8 cellular contexts compared by ENCODE assay signal in genomic region chr1:108561731-108562326, GRCh38. TPM values are rescaled to one million over a fixed set of nuclear protein-coding genes. Genes with fewer than 3 reads are reported as not detected.
DNase-seq lines count a peak whose midpoint lies in the region; ATAC-seq and TF ChIP-seq lines count a peak whose summit lies in the region.

No MANE protein-coding gene starts in this region.

- TF ChIP-seq POLR2A in stomach (IDR thresholded peaks at IDR 0.05) = no peak

- ATAC-seq in GM18907 (IDR thresholded peaks at IDR 0.05; ENCODE audit: unreplicated experiment) = peak; percentile 57
- peak; percentile 48 for ATAC-seq in HG03159 (IDR thresholded peaks at IDR 0.05; ENCODE audit: unreplicated experiment)
- ATAC-seq in natural killer cell treated with Interleukin-12 subunit alpha and Interleukin-12 subunit beta and Interleukin-15 and Interleukin-18, amount 100 ng/mL, for 72 hours = peak; percentile 65

- H3K4me1 Mint-ChIP-seq in natural killer cell treated with Interleukin-12 subunit alpha and Interleukin-12 subunit beta and Interleukin-15 and Interleukin-18, amount 100 ng/mL, for 72 hours (ENCODE audit: low read depth in 2 of 2) = peaks cover 29 to 36% of the 10 kb centered on the region in 2 donors

- H3K27ac ChIP-seq in stomach = peak overlapping the region in 1 of 5 donors; percentile 28

- H3K27me3 Mint-ChIP-seq in natural killer cell treated with Interleukin-12 subunit alpha and Interleukin-12 subunit beta and Interleukin-15 and Interleukin-18, amount 100 ng/mL, for 72 hours = no peaks in the 10 kb centered on the region

- H3K4me3 Mint-ChIP-seq in natural killer cell treated with Interleukin-12 subunit alpha and Interleukin-12 subunit beta and Interleukin-15 and Interleukin-18, amount 100 ng/mL, for 72 hours = peak overlapping the region; percentile 96

- peak in 5 of 7 experiments; percentile 22 to 67 (median 54) for TF ChIP-seq CTCF in stomach (IDR thresholded peaks at IDR 0.05)

- WGBS in stomach, 5 donors = 24 to 36% (median 34%) methylated on average over 11 of the region's 11 CpGs

- peaks cover 18 to 39% (median 24%) of the 10 kb centered on the region in 4 donors for H3K4me1 ChIP-seq in stomach

- H3K9me3 ChIP-seq in stomach = no peaks in the 10 kb centered on the region

- no peaks in the 10 kb centered on the region for H3K36me3 ChIP-seq in stomach

- no peaks in the 10 kb centered on the region for H3K27me3 ChIP-seq in stomach

- H3K9me3 Mint-ChIP-seq in natural killer cell treated with Interleukin-12 subunit alpha and Interleukin-12 subunit beta and Interleukin-15 and Interleukin-18, amount 100 ng/mL, for 72 hours = no peaks in the 10 kb centered on the region

- peak overlapping the region in 3 of 4 donors; percentile 61 to 83 (median 73) for H3K4me3 ChIP-seq in stomach

- TF ChIP-seq EP300 in stomach (IDR thresholded peaks at IDR 0.05) = no peak

- H3K36me3 Mint-ChIP-seq in natural killer cell treated with Interleukin-12 subunit alpha and Interleukin-12 subunit beta and Interleukin-15 and Interleukin-18, amount 100 ng/mL, for 72 hours = no peaks in the 10 kb centered on the region

- DNase-seq in Ammon's horn (ENCODE audit: low spot score) (peak; percentile 49), NCI-H526 treated with DMSO at 0.1 percent for 48 hours (lab: John Stamatoyannopoulos, UW) (peak; percentile 69), ecto neural progenitor cell (ENCODE audit: low spot score) (peak; percentile 70), stomach (peak; percentile 74)
- peak; percentile 49 to 65 for DNase-seq in activated CD4-positive, alpha-beta T cell treated with anti-CD3 and anti-CD28 coated beads, Interleukin-2, amount 50 U/mL, for 24 hours (ENCODE audit: low read depth in 1 of 2, low spot score in 1 of 2)
- peak; percentile 85 for DNase-seq in natural killer cell treated with Interleukin-12 subunit alpha and Interleukin-12 subunit beta and Interleukin-15 and Interleukin-18, amount 100 ng/mL, for 72 hours (ENCODE audit: low spot score)

- intact Hi-C loops in stomach (cut with DNase I; ENCODE audit: low total_unique reads) = no loop called here

- peak overlapping the region in 1 of 2 donors; percentile 34 for H3K27ac Mint-ChIP-seq in natural killer cell treated with Interleukin-12 subunit alpha and Interleukin-12 subunit beta and Interleukin-15 and Interleukin-18, amount 100 ng/mL, for 72 hours

RNA-seq across cellular contexts. Expression of gene EEIG2, which starts 1.9 kb away (rescaled TPM):
- total RNA-seq in natural killer cell treated with Interleukin-12 subunit alpha and Interleukin-12 subunit beta and Interleukin-15 and Interleukin-18, amount 100 ng/mL, for 72 hours = 10 to 100 TPM; 18.4 to 20.7 TPM
- total RNA-seq in stomach = 10 to 100 TPM in 3 of 5 donors, 1 to 10 TPM in 2; 4.7 to 33.2 (median 11.0) TPM
- polyA plus RNA-seq in stomach = 10 to 100 TPM in 1 of 3 donors, 1 to 10 TPM in 2; 3.1 to 11.9 (median 8.3) TPM
